In genomic region chr1:85453640-85454194, GRCh38 we compare ENCODE assay signal across 22 cellular contexts. TPM values are rescaled to one million over a fixed set of nuclear protein-coding genes. Genes with fewer than 3 reads are reported as not detected.
DNase-seq lines count a peak whose midpoint lies in the region; ATAC-seq, FAIRE-seq and TF ChIP-seq lines count a peak whose summit lies in the region.
"Had no signal": no experiment of that assay in that cellular context is flagged by ENCODE, and none has a peak within 500 bp of the region (broad histone marks: within the 10 kb centered on the region; RNA-seq: fewer than 3 reads in every experiment).

No MANE protein-coding gene starts in this region.

- peak overlapping the region; percentile 19; the same call in 1 of the 2 replicates for H3K27ac ChIP-seq in Panc1 (ENCODE audit: low read length)
- no peak overlapping the region for H3K27ac ChIP-seq in HepG2 (ENCODE audit: extremely low read length, insufficient read depth, low read length)
- H3K27ac ChIP-seq in sigmoid colon, result peak overlapping the region in 3 of 4 donors; percentile 34 to 57 (median 46)
- H3K27ac ChIP-seq: gastrocnemius medialis, PC-9 had no signal

- 100% methylated on average over 2 of the region's 2 CpGs for WGBS in HepG2 (ENCODE audit: low lambda C conversion rate)
- 92 to 97% methylated on average over 2 of the region's 2 CpGs for WGBS in sigmoid colon, 2 donors

- peaks cover 95% of the 10 kb centered on the region for H3K79me2 ChIP-seq in HepG2 (ENCODE audit: insufficient read depth, low read length)

- in situ Hi-C loops in Panc1 (cut with HindIII; ENCODE audit: low pct_unique_long_range_greater_than_20kb, low sequenced_read_pairs) (no loop called here), HepG2 (cut with HindIII; ENCODE audit: extremely low pct_ligation_motif_present, low pct_unique_long_range_greater_than_20kb) (no loop called here)

- no peak overlapping the region for H2AFZ ChIP-seq in HepG2 (ENCODE audit: low read length)
- H2AFZ ChIP-seq: PC-9 had no signal

- intact Hi-C loops in Panc1 (cut with micrococcal nuclease; ENCODE audit: unreplicated experiment) (no loop called here), HepG2 (cut with micrococcal nuclease; ENCODE audit: unreplicated experiment) (no loop called here), sigmoid colon (cut with DNase I) (loop anchor here (5.0 kb wide), 1 partner anchor 86 kb away; no protein-coding TSS in a partner anchor)

- H4K20me1 ChIP-seq in HepG2 (ENCODE audit: insufficient read depth, low read length), result peaks cover 4% of the 10 kb centered on the region; the same call in 1 of the 2 replicates

- H3K36me3 ChIP-seq in Panc1 (ENCODE audit: control insufficient read depth, insufficient read depth, low read length) (no peaks in the 10 kb centered on the region), HepG2 (replicated peaks in 1 of 2; ENCODE audit: control insufficient read depth in 1 of 2, insufficient read depth in 2 of 2, low read length in 2 of 2) (peaks cover 0 to 7% of the 10 kb centered on the region in 2 experiments; a peak in 4 of 5 replicates), sigmoid colon (no peaks in the 10 kb centered on the region)
- H3K36me3 ChIP-seq: gastrocnemius medialis had no signal

- POLR2A ChIA-PET in Panc1 (lab: Charles Lee), result no interaction called here
- POLR2A ChIA-PET in HepG2 (lab: Yijun Ruan, JAX), result no interaction called here

- DNase-seq in Panc1 (ENCODE audit: low read depth, low spot score) (no peak), fibroblast of peridontal ligament (ENCODE audit: extremely low read depth) (peak; percentile 47), HepG2 (ENCODE audit: low spot score) (no peak), sigmoid colon (no peak), activated gamma-delta T cell treated with Interleukin-2 at 50 U/mL for 16 hours (no peak), GOT3 (lab: John Stamatoyannopoulos, UW) (no peak), medulla oblongata (ENCODE audit: extremely low spot score) (no peak)
- DNase-seq in stimulated activated CD4-positive, alpha-beta T cell treated with anti-CD3 and anti-CD28 coated beads, Interleukin-1b, Interleukin-23, amount 100 ng/mL, for 48 hours, result no peak
- DNase-seq: activated CD4-positive, alpha-beta T cell treated with anti-CD3 and anti-CD28 coated beads, Interleukin-2, amount 50 U/mL, for 48 hours; activated CD4-positive, CD25-positive, alpha-beta regulatory T cell; activated naive CD8-positive, alpha-beta T cell treated with anti-CD3 and anti-CD28 coated beads, Interleukin-2, amount 10 ng/mL, durations not matched to agents 7 days and 5 days; C1 segment of cervical spinal cord; effector CD8-positive, alpha-beta T cell; gastrocnemius medialis; HCEC 1CT; natural killer cell; NCI-H1092 treated with DMSO at 0.1 percent for 48 hours; NCI-H187 treated with DMSO at 0.1 percent for 48 hours; NCI-H524 treated with DMSO at 0.1 percent for 48 hours; NK-92 treated with Interleukin-12 subunit alpha and Interleukin-12 subunit beta, amount 100 ng/mL, for 24 hours; PC-9; T-cell had no signal

- H3K9me3 ChIP-seq in Panc1 (ENCODE audit: control insufficient read depth, insufficient read depth, low read depth, low read length) (no peaks in the 10 kb centered on the region), HepG2 (ENCODE audit: low read length) (no peaks in the 10 kb centered on the region), sigmoid colon (no peaks in the 10 kb centered on the region)
- H3K9me3 ChIP-seq: gastrocnemius medialis had no signal

- no peak for FAIRE-seq in HepG2 (lab: Jason Lieb, UNC)

- CTCF ChIA-PET in Panc1 (lab: Charles Lee), result no interaction called here
- CTCF ChIA-PET in HepG2 (lab: Yijun Ruan, JAX; ENCODE audit: low intra/inter-chr PET ratio, low total read pairs), result no interaction called here

- TF ChIP-seq EP300 in HepG2 (IDR thresholded peaks at IDR 0.05; ENCODE audit: low read depth in 2 of 2, low read length in 2 of 2) (no peak), HepG2 (CRISPR knock-in tag; IDR thresholded peaks at IDR 0.05; ENCODE audit: borderline replicate concordance) (no peak), sigmoid colon (IDR thresholded peaks at IDR 0.05) (no peak)

- TF ChIP-seq POLR2A in HepG2 (IDR thresholded peaks at IDR 0.05; ENCODE audit: insufficient read depth in 1 of 2, low read depth in 2 of 2, low read length in 2 of 2) (no peak), sigmoid colon (IDR thresholded peaks at IDR 0.05) (no peak)

- no peak overlapping the region for H3K4me3 ChIP-seq in Panc1 (ENCODE audit: low read depth in 2 of 2, low read length in 2 of 2)
- H3K4me3 ChIP-seq in HepG2 (replicated peaks in 1 of 3; ENCODE audit: insufficient read depth in 1 of 3, low read depth in 2 of 3, low read length in 3 of 3), result no peak overlapping the region
- no peak overlapping the region for H3K4me3 ChIP-seq in sigmoid colon
- H3K4me3 ChIP-seq: gastrocnemius medialis, PC-9 had no signal

- BruUV-seq in Panc1 (replicated peaks; lab: Mats Ljungman, UMichigan) (no TSS peak), HepG2 (replicated peaks; lab: Mats Ljungman, UMichigan) (no TSS peak)

- H3K27me3 ChIP-seq in Panc1 (ENCODE audit: control insufficient read depth, insufficient read depth, low read length) (no peaks in the 10 kb centered on the region), HepG2 (ENCODE audit: control insufficient read depth in 1 of 2, insufficient read depth in 2 of 2, low read length in 2 of 2) (no peaks in the 10 kb centered on the region), sigmoid colon (no peaks in the 10 kb centered on the region)
- H3K27me3 ChIP-seq: gastrocnemius medialis had no signal

- TF ChIP-seq RAD21 in HepG2 (CRISPR knock-in tag; IDR thresholded peaks at IDR 0.05), result no peak

- H3K4me2 ChIP-seq in HepG2 (ENCODE audit: low read depth, low read length), result no peak overlapping the region
- H3K4me2 ChIP-seq: PC-9 had no signal

- no peak overlapping the region for H3K9ac ChIP-seq in HepG2 (ENCODE audit: insufficient read depth, low read depth, low read length)

- ATAC-seq in Panc1 (no peak), HepG2 (no peak)
- ATAC-seq: gastrocnemius medialis, natural killer cell, T-cell had no signal

- TF ChIP-seq CTCF in Panc1 (IDR thresholded peaks at IDR 0.05) (no peak), HepG2 (CRISPR knock-in tag; IDR thresholded peaks at IDR 0.05) (no peak), sigmoid colon (IDR thresholded peaks at IDR 0.05) (no peak)

- peaks cover 41% of the 10 kb centered on the region for H3K4me1 ChIP-seq in Panc1 (ENCODE audit: control insufficient read depth, insufficient read depth, low read length)
- H3K4me1 ChIP-seq in HepG2 (ENCODE audit: insufficient read depth, low read length), result peaks cover 42% of the 10 kb centered on the region
- H3K4me1 ChIP-seq in sigmoid colon, result peaks cover 0 to 31% (median 8%) of the 10 kb centered on the region in 4 donors

TF ChIP-seq in HepG2, 621 proteins besides CTCF, POLR2A, EP300 and RAD21:
- TF ChIP-seq TEF (CRISPR knock-in tag; IDR thresholded peaks at IDR 0.05), result peak; percentile 14; the same call in 1 of the 2 replicates
- no peak for TF ChIP-seq ZFAT (CRISPR knock-in tag; conservative IDR thresholded peaks at IDR 0.05)
- TF ChIP-seq ZNF770 (CRISPR knock-in tag; IDR thresholded peaks at IDR 0.05), result no peak

RNA-seq across cellular contexts. Expression of gene DDAH1, which starts 11.2 kb away (rescaled TPM):
- 85.4 TPM for total RNA-seq in Panc1 (2021; ENCODE audit: unreplicated experiment)
- polyA plus RNA-seq in Panc1 (2012; ENCODE audit: insufficient read length), result 34.5 TPM
- total RNA-seq in HepG2 (2016; rRNA removed; fragmentation: Illumina TruSeq; extraction: Trizol), result 39.7 and 50.2 TPM in 2 replicates
- 4.1 and 5.5 TPM in 2 replicates for total RNA-seq in HepG2 (2016; cell fraction: cytosol; rRNA removed; fragmentation: Illumina TruSeq; extraction: Trizol; ENCODE audit: low read depth)
- total RNA-seq in HepG2 (2016; cell fraction: insoluble cytoplasmic fraction; rRNA removed; fragmentation: Illumina TruSeq; extraction: Trizol), result 38.6 and 48.4 TPM in 2 replicates
- 23.5 and 24.8 TPM in 2 replicates for total RNA-seq in HepG2 (2016; cell fraction: membrane; rRNA removed; fragmentation: Illumina TruSeq; extraction: Trizol)
- total RNA-seq in HepG2 (2016; cell fraction: nucleus; rRNA removed; fragmentation: Illumina TruSeq; extraction: Trizol), result 20.4 and 23.7 TPM in 2 replicates
- polyA plus RNA-seq in HepG2 (2011; rRNA removed), result 43.4 and 64.4 TPM in 2 replicates
- 29.4 and 40.2 TPM in 2 replicates for polyA plus RNA-seq in HepG2 (2011; cell fraction: cytosol; rRNA removed)
- polyA plus RNA-seq in HepG2 (2011; cell fraction: nucleus; rRNA removed), result 12.2 and 12.7 TPM in 2 replicates
- polyA plus RNA-seq in HepG2 (2012), result 25.2 and 41.5 TPM in 2 replicates
- 3.3 TPM in 2 replicates for polyA plus RNA-seq in HepG2 (2016; cell fraction: cytosol; fragmentation: Illumina TruSeq; extraction: Trizol; ENCODE audit: low read depth)
- 63.1 and 64.3 TPM in 2 replicates for polyA plus RNA-seq in HepG2 (2016; cell fraction: insoluble cytoplasmic fraction; fragmentation: Illumina TruSeq; extraction: Trizol; ENCODE audit: low read depth)
- 17.3 and 18.8 TPM in 2 replicates for polyA plus RNA-seq in HepG2 (2016; cell fraction: membrane; fragmentation: Illumina TruSeq; extraction: Trizol; ENCODE audit: low read depth)
- polyA plus RNA-seq in HepG2 (2016; cell fraction: nucleus; fragmentation: Illumina TruSeq; extraction: Trizol; ENCODE audit: insufficient read depth, low read depth), result 29.0 TPM in 2 replicates
- 12.5 and 50.8 TPM in 2 replicates for polyA minus RNA-seq in HepG2 (2011; rRNA and poly(A)+ RNA removed; ENCODE audit: low replicate concordance)
- 32.4 and 32.9 TPM in 2 replicates for polyA minus RNA-seq in HepG2 (2011; cell fraction: cytosol; rRNA and poly(A)+ RNA removed)
- 29.5 and 32.7 TPM in 2 replicates for polyA minus RNA-seq in HepG2 (2011; cell fraction: nucleus; rRNA and poly(A)+ RNA removed)
- total RNA-seq in sigmoid colon, result 10 to 100 TPM; 11.5 to 26.3 (median 14.4) TPM
- polyA plus RNA-seq in sigmoid colon, result 10 to 100 TPM; 25.2 to 43.2 (median 32.4) TPM
- total RNA-seq: activated naive CD8-positive, alpha-beta T cell treated with anti-CD3 and anti-CD28 coated beads, Interleukin-2, amount 10 ng/mL, durations not matched to agents 7 days and 5 days had no signal
